ENCODE assay signal across 8 cellular contexts in the genomic region with DNA sequence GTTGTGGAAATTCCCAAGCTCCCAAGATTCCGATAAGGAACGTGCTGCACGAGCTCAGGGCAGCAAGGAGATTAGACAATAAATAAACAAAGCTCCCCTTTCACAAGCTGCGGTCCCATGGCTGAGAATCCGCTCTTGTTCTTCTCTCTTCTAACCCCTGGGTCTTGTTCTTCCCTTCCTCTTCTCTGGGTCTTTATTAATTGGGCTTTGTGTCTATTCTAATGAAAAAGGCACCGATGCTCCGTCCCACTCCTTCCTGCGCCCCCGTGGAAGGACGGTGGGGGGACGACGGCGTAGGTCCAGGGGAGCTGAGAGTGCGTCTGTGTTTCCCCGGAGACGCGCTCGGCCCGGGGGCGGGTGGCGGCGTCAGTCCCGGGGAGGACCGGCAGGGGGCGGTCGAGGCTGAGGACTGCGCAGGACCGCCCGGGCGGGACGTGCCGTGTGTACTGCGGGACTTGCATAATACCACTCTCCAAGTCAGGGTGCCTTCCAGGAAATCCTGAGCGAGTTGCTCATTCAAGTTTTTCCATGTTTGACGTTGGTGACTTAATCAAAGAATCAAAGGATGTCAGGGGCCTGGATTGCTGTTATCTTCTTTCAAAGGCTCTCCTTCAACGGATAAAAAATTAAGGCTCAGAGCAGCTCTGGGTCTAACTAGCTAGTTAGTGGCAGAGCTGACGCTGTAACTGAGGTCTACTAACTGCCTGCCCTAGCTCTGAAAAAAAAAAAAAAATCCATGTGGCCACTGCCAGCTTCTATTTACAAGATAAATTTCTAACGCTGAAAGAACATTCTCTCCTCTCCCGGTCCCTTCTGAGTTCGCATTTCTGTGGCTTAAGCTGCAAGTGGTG.
DNase-seq lines count a peak whose midpoint lies in the region; ATAC-seq and TF ChIP-seq lines count a peak whose summit lies in the region.

No MANE protein-coding gene starts in this region.

- H3K4me3 Mint-ChIP-seq in endothelial cell (ENCODE audit: unreplicated experiment), result peak overlapping the region; percentile 83

- peaks cover 3% of the 10 kb centered on the region for H3K27me3 Mint-ChIP-seq in endothelial cell (ENCODE audit: unreplicated experiment)

- H3K9me3 Mint-ChIP-seq in endothelial cell (ENCODE audit: unreplicated experiment), result no peaks in the 10 kb centered on the region

- DNase-seq in AG09319 (ENCODE audit: extremely low read depth, low read depth) (peak; percentile 83), NOMO-1 (lab: John Stamatoyannopoulos, UW; ENCODE audit: unreplicated experiment in 2 of 2) (peak; percentile 71 to 81), endothelial cell (ENCODE audit: low spot score) (peak; percentile 96), midbrain (lab: John Stamatoyannopoulos, UW) (peak; percentile 90)
- DNase-seq in activated CD8-positive, alpha-beta memory T cell treated with anti-CD3 and anti-CD28 coated beads, Interleukin-2, amount 50 U/mL, for 1 hour (ENCODE audit: extremely low read depth), result peak; percentile 8
- DNase-seq in stimulated activated CD8-positive, alpha-beta memory T cell treated with anti-CD3 and anti-CD28 coated beads, Interleukin-15, amount 100 ng/mL, for 24 hours (ENCODE audit: low read depth), result peak; percentile 81

- H3K27ac Mint-ChIP-seq in endothelial cell (ENCODE audit: unreplicated experiment), result no peak overlapping the region

- peak; percentile 76 for TF ChIP-seq CTCF in AG09319 (IDR thresholded peaks at IDR 0.05; ENCODE audit: low read depth, low read length)
- peak; percentile 97 for TF ChIP-seq CTCF in endothelial cell (IDR thresholded peaks at IDR 0.05; ENCODE audit: unreplicated experiment)

- no peaks in the 10 kb centered on the region for H3K36me3 Mint-ChIP-seq in endothelial cell (ENCODE audit: low read depth, unreplicated experiment)

- H3K4me1 Mint-ChIP-seq in endothelial cell (ENCODE audit: unreplicated experiment), result no peaks in the 10 kb centered on the region

- peak; percentile 64 for ATAC-seq in GM18870 (IDR thresholded peaks at IDR 0.05; ENCODE audit: unreplicated experiment)
- ATAC-seq in HG03139 (IDR thresholded peaks at IDR 0.05; ENCODE audit: unreplicated experiment), result peak; percentile 98

Comparison
In these comparisons a context has a peak if more than half of its experiments do, and no peak if none do; other contexts are left out.
1. Peak in every context shown above with its lines: DNase-seq and ATAC-seq.
2. DNase-seq: peak in every context shown above with its lines; median percentile 96 in endothelial cell; 90 in midbrain; 83 in AG09319; 81 in stimulated activated CD8-positive, alpha-beta memory T cell treated with anti-CD3 and anti-CD28 coated beads, Interleukin-15, amount 100 ng/mL, for 24 hours; 76 in NOMO-1; 8 in activated CD8-positive, alpha-beta memory T cell treated with anti-CD3 and anti-CD28 coated beads, Interleukin-2, amount 50 U/mL, for 1 hour.